Comparison of ENCODE assay signal across 1 cellular context in genomic region chr19:4477034-4477801, GRCh38.
TF ChIP-seq lines count a peak whose summit lies in the region.

No MANE protein-coding gene starts in this region.

TF ChIP-seq in GM12878, 131 proteins besides CTCF, POLR2A, EP300 and RAD21:
- TF ChIP-seq ZBTB4 (CRISPR knock-in tag; IDR thresholded peaks at IDR 0.05) (no peak), TCF12 (IDR thresholded peaks at IDR 0.05; ENCODE audit: low read depth, low read length) (no peak), CREM (IDR thresholded peaks at IDR 0.05; ENCODE audit: low read depth) (no peak), ZBED1 (IDR thresholded peaks at IDR 0.05; ENCODE audit: borderline replicate concordance) (no peak), KDM1A (IDR thresholded peaks at IDR 0.05; ENCODE audit: borderline replicate concordance) (no peak), HDAC6 (IDR thresholded peaks at IDR 0.05; ENCODE audit: unreplicated experiment) (no peak), REST (IDR thresholded peaks at IDR 0.05; ENCODE audit: low read depth, low read length) (no peak), PKNOX1 (IDR thresholded peaks at IDR 0.05) (no peak), FOXM1 (IDR thresholded peaks at IDR 0.05; ENCODE audit: low read depth, low read length) (no peak), TCF7 (IDR thresholded peaks at IDR 0.05; ENCODE audit: borderline replicate concordance) (no peak), E2F4 (IDR thresholded peaks at IDR 0.05; ENCODE audit: low read depth, low read length) (no peak), NFYA (IDR thresholded peaks at IDR 0.05; ENCODE audit: borderline replicate concordance, low read depth, low read length) (no peak), ZNF274 (IDR thresholded peaks at IDR 0.05; ENCODE audit: insufficient read depth, insufficient read length) (no peak), KAT2A (conservative IDR thresholded peaks at IDR 0.05; ENCODE audit: control insufficient read depth, low read depth, low read length) (no peak), ATF3 (IDR thresholded peaks at IDR 0.05; ENCODE audit: borderline replicate concordance, extremely low read depth, low read depth, low read length) (no peak), GATAD2B (conservative IDR thresholded peaks at IDR 0.05; ENCODE audit: low read depth) (no peak), NR2C1 (IDR thresholded peaks at IDR 0.05) (no peak)
- TF ChIP-seq, protein P1, sequence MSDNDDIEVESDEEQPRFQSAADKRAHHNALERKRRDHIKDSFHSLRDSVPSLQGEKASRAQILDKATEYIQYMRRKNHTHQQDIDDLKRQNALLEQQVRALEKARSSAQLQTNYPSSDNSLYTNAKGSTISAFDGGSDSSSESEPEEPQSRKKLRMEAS (IDR thresholded peaks at IDR 0.05; ENCODE audit: low read depth, low read length): no peak
- TF ChIP-seq, protein P2, sequence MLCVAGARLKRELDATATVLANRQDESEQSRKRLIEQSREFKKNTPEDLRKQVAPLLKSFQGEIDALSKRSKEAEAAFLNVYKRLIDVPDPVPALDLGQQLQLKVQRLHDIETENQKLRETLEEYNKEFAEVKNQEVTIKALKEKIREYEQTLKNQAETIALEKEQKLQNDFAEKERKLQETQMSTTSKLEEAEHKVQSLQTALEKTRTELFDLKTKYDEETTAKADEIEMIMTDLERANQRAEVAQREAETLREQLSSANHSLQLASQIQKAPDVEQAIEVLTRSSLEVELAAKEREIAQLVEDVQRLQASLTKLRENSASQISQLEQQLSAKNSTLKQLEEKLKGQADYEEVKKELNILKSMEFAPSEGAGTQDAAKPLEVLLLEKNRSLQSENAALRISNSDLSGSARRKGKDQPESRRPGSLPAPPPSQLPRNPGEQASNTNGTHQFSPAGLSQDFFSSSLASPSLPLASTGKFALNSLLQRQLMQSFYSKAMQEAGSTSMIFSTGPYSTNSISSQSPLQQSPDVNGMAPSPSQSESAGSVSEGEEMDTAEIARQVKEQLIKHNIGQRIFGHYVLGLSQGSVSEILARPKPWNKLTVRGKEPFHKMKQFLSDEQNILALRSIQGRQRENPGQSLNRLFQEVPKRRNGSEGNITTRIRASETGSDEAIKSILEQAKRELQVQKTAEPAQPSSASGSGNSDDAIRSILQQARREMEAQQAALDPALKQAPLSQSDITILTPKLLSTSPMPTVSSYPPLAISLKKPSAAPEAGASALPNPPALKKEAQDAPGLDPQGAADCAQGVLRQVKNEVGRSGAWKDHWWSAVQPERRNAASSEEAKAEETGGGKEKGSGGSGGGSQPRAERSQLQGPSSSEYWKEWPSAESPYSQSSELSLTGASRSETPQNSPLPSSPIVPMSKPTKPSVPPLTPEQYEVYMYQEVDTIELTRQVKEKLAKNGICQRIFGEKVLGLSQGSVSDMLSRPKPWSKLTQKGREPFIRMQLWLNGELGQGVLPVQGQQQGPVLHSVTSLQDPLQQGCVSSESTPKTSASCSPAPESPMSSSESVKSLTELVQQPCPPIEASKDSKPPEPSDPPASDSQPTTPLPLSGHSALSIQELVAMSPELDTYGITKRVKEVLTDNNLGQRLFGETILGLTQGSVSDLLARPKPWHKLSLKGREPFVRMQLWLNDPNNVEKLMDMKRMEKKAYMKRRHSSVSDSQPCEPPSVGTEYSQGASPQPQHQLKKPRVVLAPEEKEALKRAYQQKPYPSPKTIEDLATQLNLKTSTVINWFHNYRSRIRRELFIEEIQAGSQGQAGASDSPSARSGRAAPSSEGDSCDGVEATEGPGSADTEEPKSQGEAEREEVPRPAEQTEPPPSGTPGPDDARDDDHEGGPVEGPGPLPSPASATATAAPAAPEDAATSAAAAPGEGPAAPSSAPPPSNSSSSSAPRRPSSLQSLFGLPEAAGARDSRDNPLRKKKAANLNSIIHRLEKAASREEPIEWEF (IDR thresholded peaks at IDR 0.05; ENCODE audit: insufficient replicate concordance, low read depth, low read length): no peak
- TF ChIP-seq, protein P3, sequence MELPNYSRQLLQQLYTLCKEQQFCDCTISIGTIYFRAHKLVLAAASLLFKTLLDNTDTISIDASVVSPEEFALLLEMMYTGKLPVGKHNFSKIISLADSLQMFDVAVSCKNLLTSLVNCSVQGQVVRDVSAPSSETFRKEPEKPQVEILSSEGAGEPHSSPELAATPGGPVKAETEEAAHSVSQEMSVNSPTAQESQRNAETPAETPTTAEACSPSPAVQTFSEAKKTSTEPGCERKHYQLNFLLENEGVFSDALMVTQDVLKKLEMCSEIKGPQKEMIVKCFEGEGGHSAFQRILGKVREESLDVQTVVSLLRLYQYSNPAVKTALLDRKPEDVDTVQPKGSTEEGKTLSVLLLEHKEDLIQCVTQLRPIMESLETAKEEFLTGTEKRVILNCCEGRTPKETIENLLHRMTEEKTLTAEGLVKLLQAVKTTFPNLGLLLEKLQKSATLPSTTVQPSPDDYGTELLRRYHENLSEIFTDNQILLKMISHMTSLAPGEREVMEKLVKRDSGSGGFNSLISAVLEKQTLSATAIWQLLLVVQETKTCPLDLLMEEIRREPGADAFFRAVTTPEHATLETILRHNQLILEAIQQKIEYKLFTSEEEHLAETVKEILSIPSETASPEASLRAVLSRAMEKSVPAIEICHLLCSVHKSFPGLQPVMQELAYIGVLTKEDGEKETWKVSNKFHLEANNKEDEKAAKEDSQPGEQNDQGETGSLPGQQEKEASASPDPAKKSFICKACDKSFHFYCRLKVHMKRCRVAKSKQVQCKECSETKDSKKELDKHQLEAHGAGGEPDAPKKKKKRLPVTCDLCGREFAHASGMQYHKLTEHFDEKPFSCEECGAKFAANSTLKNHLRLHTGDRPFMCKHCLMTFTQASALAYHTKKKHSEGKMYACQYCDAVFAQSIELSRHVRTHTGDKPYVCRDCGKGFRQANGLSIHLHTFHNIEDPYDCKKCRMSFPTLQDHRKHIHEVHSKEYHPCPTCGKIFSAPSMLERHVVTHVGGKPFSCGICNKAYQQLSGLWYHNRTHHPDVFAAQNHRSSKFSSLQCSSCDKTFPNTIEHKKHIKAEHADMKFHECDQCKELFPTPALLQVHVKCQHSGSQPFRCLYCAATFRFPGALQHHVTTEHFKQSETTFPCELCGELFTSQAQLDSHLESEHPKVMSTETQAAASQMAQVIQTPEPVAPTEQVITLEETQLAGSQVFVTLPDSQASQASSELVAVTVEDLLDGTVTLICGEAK (IDR thresholded peaks at IDR 0.05; ENCODE audit: borderline replicate concordance): no peak
TF ChIP-seq in GM12878: peak in this region for 0.
